In genomic region chrX:18619288-18619687, GRCh38 we compare ENCODE assay signal across 17 cellular contexts. TPM values are rescaled to one million over a fixed set of nuclear protein-coding genes. Genes with fewer than 3 reads are reported as not detected.
DNase-seq lines count a peak whose midpoint lies in the region; ATAC-seq and TF ChIP-seq lines count a peak whose summit lies in the region.
"Had no signal": no experiment of that assay in that cellular context is flagged by ENCODE, and none has a peak within 500 bp of the region (broad histone marks: within the 10 kb centered on the region; RNA-seq: fewer than 3 reads in every experiment).

No MANE protein-coding gene starts in this region.

- TF ChIP-seq CTCF in Caco-2 (IDR thresholded peaks at IDR 0.05; ENCODE audit: insufficient read depth in 1 of 2, low read depth in 1 of 2, low read length in 1 of 2, severe bottlenecking in 1 of 2, unreplicated experiment in 1 of 2) (no peak), VCaP (conservative IDR thresholded peaks at IDR 0.05) (no peak), neutrophil (IDR thresholded peaks at IDR 0.05) (no peak), H9 (conservative IDR thresholded peaks at IDR 0.05) (no peak)

- BruUV-seq in Caco-2 (replicated peaks; lab: Mats Ljungman, UMichigan) = no TSS peak

- no peak overlapping the region for H3K23ac ChIP-seq in H9 (ENCODE audit: insufficient read length, low read depth, low read length)

- no peaks in the 10 kb centered on the region for H3K23me2 ChIP-seq in H9 (ENCODE audit: insufficient read length, low read depth, low read length, poor library complexity, severe bottlenecking)

- H3K4ac ChIP-seq in H9 (ENCODE audit: low read depth, low read length) = no peak overlapping the region

- no peak overlapping the region for H4K5ac ChIP-seq in H9 (ENCODE audit: insufficient read length, low read depth, low read length)

- no peak overlapping the region for H4K8ac ChIP-seq in H9 (replicated peaks; ENCODE audit: insufficient read length, low read depth, low read length)

- H3K56ac ChIP-seq in H9 (ENCODE audit: insufficient read length, low read depth, low read length) = no peak overlapping the region

- H3K14ac ChIP-seq in H9 (ENCODE audit: insufficient read depth, low read length) = no peak overlapping the region

- no peaks in the 10 kb centered on the region for H3K27me3 Mint-ChIP-seq in Caco-2 (ENCODE audit: insufficient read depth, unreplicated experiment)
- no peaks in the 10 kb centered on the region for H3K27me3 Mint-ChIP-seq in H9 (ENCODE audit: low read depth)

- H3K4me2 ChIP-seq in H9 (ENCODE audit: insufficient read depth, insufficient read length, low read length) = no peak overlapping the region

- no peak overlapping the region for H2BK20ac ChIP-seq in H9 (ENCODE audit: low read depth, low read length, poor library complexity, severe bottlenecking)

- H3T11ph ChIP-seq in H9 (ENCODE audit: low read length) = no peak overlapping the region

- no peaks in the 10 kb centered on the region for H3K79me1 ChIP-seq in H9 (ENCODE audit: insufficient read depth, low read depth, low read length, poor library complexity, severe bottlenecking)

- no peaks in the 10 kb centered on the region for H3K9me3 Mint-ChIP-seq in Caco-2 (ENCODE audit: unreplicated experiment)
- H3K9me3 Mint-ChIP-seq in H9 = peaks cover 45 to 51% of the 10 kb centered on the region in 2 experiments
- H3K9me3 Mint-ChIP-seq: CD8-positive, alpha-beta T cell had no signal

- H3K9me3 ChIP-seq in Caco-2 (no peaks in the 10 kb centered on the region), neutrophil (no peaks in the 10 kb centered on the region), H9 (ENCODE audit: control insufficient read depth, low read depth, low read length) (peaks cover 36% of the 10 kb centered on the region)

- H3K27ac ChIP-seq in VCaP = peak overlapping the region; percentile 85
- H3K27ac ChIP-seq in neutrophil = peak overlapping the region; percentile 35
- H3K27ac ChIP-seq in H9 (ENCODE audit: insufficient read length, low read depth, low read length) = no peak overlapping the region
- H3K27ac ChIP-seq: 22Rv1 had no signal

- peaks cover 26% of the 10 kb centered on the region for H3K36me3 Mint-ChIP-seq in Caco-2 (ENCODE audit: insufficient read depth, unreplicated experiment)
- H3K36me3 Mint-ChIP-seq in H9 (ENCODE audit: insufficient read depth in 1 of 3, low read depth in 3 of 3) = peaks cover 3 to 17% (median 17%) of the 10 kb centered on the region in 3 experiments; a peak in 6 of 7 replicates

- H4K20me1 ChIP-seq in H9 (ENCODE audit: control insufficient read depth, insufficient read depth, insufficient read length) = no peaks in the 10 kb centered on the region

- CTCF ChIA-PET in Caco-2 (lab: Charles Lee) = interaction anchor here (0.6 to 0.8 kb wide), 3 partner anchors 57 to 276 kb away, joined by 3 to 5 read pairs (median 3); no protein-coding TSS in a partner anchor

- no peaks in the 10 kb centered on the region for H3K79me2 ChIP-seq in H9 (ENCODE audit: insufficient read depth, low read length)

- no peak overlapping the region for H3K4me3 Mint-ChIP-seq in Caco-2 (ENCODE audit: unreplicated experiment)
- no peak overlapping the region for H3K4me3 Mint-ChIP-seq in H9
- H3K4me3 Mint-ChIP-seq: CD14-positive monocyte; CD8-positive, alpha-beta T cell had no signal

- H3K9ac ChIP-seq in H9 (ENCODE audit: extremely low read depth, insufficient read length, low read length) = no peak overlapping the region

- H2AK5ac ChIP-seq in H9 (ENCODE audit: insufficient read length, low read length) = no peak overlapping the region

- H3K27me3 ChIP-seq in Caco-2 (replicated peaks; ENCODE audit: control insufficient read depth, insufficient read depth, low read length) (no peaks in the 10 kb centered on the region), neutrophil (no peaks in the 10 kb centered on the region), H9 (ENCODE audit: insufficient read depth, low read length) (no peaks in the 10 kb centered on the region)

- no peak overlapping the region for H4K91ac ChIP-seq in H9 (ENCODE audit: insufficient read length, low read depth, low read length)

- intact Hi-C loops in Caco-2 (cut with micrococcal nuclease; ENCODE audit: unreplicated experiment) = no loop called here
- intact Hi-C loops in Right ventricle myocardium inferior (cut with DNase I) = no loop called here

- TF ChIP-seq POLR2A in GM18505 (IDR thresholded peaks at IDR 0.05; ENCODE audit: borderline replicate concordance, extremely low read depth, insufficient read depth, insufficient read length) = no peak

- H3K4me1 ChIP-seq in Caco-2 (peaks cover 65% of the 10 kb centered on the region), neutrophil (ENCODE audit: control insufficient read depth in 1 of 2, insufficient read depth in 1 of 2, low read depth in 1 of 2, low read length in 1 of 2) (peaks cover 22 to 25% of the 10 kb centered on the region in 2 experiments), H9 (ENCODE audit: insufficient read depth, low read length) (no peaks in the 10 kb centered on the region)

- no peak overlapping the region for H2BK12ac ChIP-seq in H9 (ENCODE audit: insufficient read length, low read depth, low read length)

- H3K27ac Mint-ChIP-seq in Caco-2 (ENCODE audit: unreplicated experiment) (peak overlapping the region; percentile 77), H9 (no peak overlapping the region)
- H3K27ac Mint-ChIP-seq: CD14-positive monocyte; CD8-positive, alpha-beta T cell had no signal

- H2BK15ac ChIP-seq in H9 (ENCODE audit: low read depth, low read length) = no peak overlapping the region

- ATAC-seq in Right ventricle myocardium inferior = no peak
- no peak for ATAC-seq in HG03432 (IDR thresholded peaks at IDR 0.05; ENCODE audit: unreplicated experiment)
- no peak for ATAC-seq in GM18505 (IDR thresholded peaks at IDR 0.05; ENCODE audit: unreplicated experiment)
- ATAC-seq: CD8-positive, alpha-beta T cell; HepG2 had no signal

- H2AFZ ChIP-seq in H9 (ENCODE audit: low read length) = no peak overlapping the region

- no peak for DNase-seq in Caco-2
- DNase-seq in left kidney (ENCODE audit: low read depth, low spot score) = peak; percentile 1
- no peak for DNase-seq in H9
- DNase-seq in Right ventricle myocardium inferior (ENCODE audit: missing footprints) = no peak
- DNase-seq: CD8-positive, alpha-beta T cell; DND-41; GDM1; HCEC 1CT had no signal

- H3K36me3 ChIP-seq in Caco-2 (ENCODE audit: control insufficient read depth, insufficient read depth, low read length) = no peaks in the 10 kb centered on the region
- H3K36me3 ChIP-seq in neutrophil = peaks cover 4% of the 10 kb centered on the region

- H3K4me1 Mint-ChIP-seq in Caco-2 (ENCODE audit: low read depth, unreplicated experiment) (peaks cover 26% of the 10 kb centered on the region), H9 (peaks cover 6% of the 10 kb centered on the region in 2 experiments; a peak in 2 of 4 replicates)

- H2BK120ac ChIP-seq in H9 (ENCODE audit: low read depth, low read length, poor library complexity, severe bottlenecking) = no peak overlapping the region

- H3K18ac ChIP-seq in H9 (ENCODE audit: insufficient read length, low read depth, low read length) = no peak overlapping the region

- POLR2A ChIA-PET in Caco-2 (lab: Charles Lee) = no interaction called here

- H3K4me3 ChIP-seq in Caco-2 (ENCODE audit: low read depth, low read length) (no peak overlapping the region), neutrophil (ENCODE audit: low read depth in 1 of 2, low read length in 1 of 2) (no peak overlapping the region)

- no peak overlapping the region for H2BK5ac ChIP-seq in H9 (ENCODE audit: insufficient read length, low read length)

- WGBS in H9 (ENCODE audit: extremely low coverage, insufficient read length, low lambda C conversion rate) = 100% methylated on average over 2 of the region's 2 CpGs

RNA-seq across cellular contexts. Expression of gene RS1, which starts 52.6 kb away (rescaled TPM):
- total RNA-seq in Caco-2 (2022) (0.09 TPM in 1 of 2 replicates, not detected in the other), H9 (2021) (not detected in 2 replicates), Right ventricle myocardium inferior (not detected)
- total RNA-seq: A673; CD8-positive, alpha-beta T cell; H1; HepG2 had no signal
